ENCODE assay signal across 8 cellular contexts in the genomic region with DNA sequence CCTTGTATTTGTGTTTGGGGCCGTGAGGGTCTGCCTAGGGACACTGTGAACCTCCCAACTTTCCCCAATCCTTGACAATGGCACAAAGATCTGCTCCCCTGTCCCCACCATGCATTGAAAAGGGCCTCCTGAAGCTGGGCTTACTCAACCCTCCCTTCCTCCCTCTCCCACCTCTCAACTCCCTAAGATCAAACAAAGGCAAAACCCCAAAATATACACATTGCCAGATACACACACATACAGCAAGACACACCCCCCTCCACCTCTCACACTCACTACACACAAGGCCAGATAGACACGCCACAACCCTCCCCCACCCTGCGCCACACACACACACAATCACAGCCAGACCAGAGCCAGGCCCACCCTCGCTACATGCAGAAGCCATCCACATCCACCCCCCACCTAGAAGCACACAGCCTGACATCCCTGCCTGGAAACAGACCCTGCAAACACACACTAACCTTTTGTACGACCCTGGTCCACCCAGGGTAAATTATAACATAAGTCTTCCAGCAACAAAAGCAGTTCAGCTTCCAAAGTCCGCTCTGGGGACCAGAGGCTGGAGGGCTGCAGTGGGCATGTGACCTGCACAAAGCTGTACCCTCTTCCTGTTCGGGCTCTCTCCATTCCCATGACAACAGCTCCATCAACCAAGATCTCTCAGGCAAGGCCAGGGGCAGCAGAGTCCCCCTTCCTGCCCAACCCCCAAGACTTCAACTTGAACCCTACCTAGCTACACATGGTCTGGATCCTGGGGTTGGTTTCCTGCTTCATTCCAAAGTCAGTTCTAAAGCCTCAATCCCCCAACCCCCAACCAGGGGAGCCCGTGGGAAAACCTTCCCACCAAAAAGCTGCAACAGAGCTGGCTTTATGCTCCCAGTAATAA. TPM values are rescaled to one million over a fixed set of nuclear protein-coding genes. Genes with fewer than 3 reads are reported as not detected.
DNase-seq lines count a peak whose midpoint lies in the region; ATAC-seq and TF ChIP-seq lines count a peak whose summit lies in the region.

No MANE protein-coding gene starts in this region.

- H3K4me3 ChIP-seq in iPS-11a (ENCODE audit: low read depth, low read length): peak overlapping the region; percentile 85

- H3K4me1 Mint-ChIP-seq in T-helper 1 cell treated with Interleukin-12 subunit alpha and Interleukin-12 subunit beta and Interleukin-4 antibody, amounts not matched to agents 30 μg/mL and 1 μg/mL, for 36 hours (ENCODE audit: low read depth): peaks cover 32% of the 10 kb centered on the region
- H3K4me1 Mint-ChIP-seq in activated B cell treated with CpG ODN at 0.5 μM for 24 hours: peaks cover 43% of the 10 kb centered on the region
- H3K4me1 Mint-ChIP-seq in stimulated activated naive CD8-positive, alpha-beta T cell treated with anti-CD3 and anti-CD28 coated beads, Interleukin-15, amount 100 ng/mL, for 72 hours: peaks cover 43% of the 10 kb centered on the region

- intact Hi-C loops in activated B cell treated with CpG ODN at 0.5 μM for 24 hours (cut with micrococcal nuclease): no loop called here

- H3K36me3 Mint-ChIP-seq in T-helper 1 cell treated with Interleukin-12 subunit alpha and Interleukin-12 subunit beta and Interleukin-4 antibody, amounts not matched to agents 30 μg/mL and 1 μg/mL, for 36 hours (ENCODE audit: low read depth): no peaks in the 10 kb centered on the region
- H3K36me3 Mint-ChIP-seq in activated B cell treated with CpG ODN at 0.5 μM for 24 hours (ENCODE audit: low read depth): no peaks in the 10 kb centered on the region

- CTCF ChIA-PET in activated B cell treated with CpG ODN at 0.5 μM for 24 hours (lab: Charles Lee): interaction anchor here (1.1 to 2.3 kb wide), 2 partner anchors 11 to 69 kb away, joined by 3 to 13 read pairs; no protein-coding TSS in a partner anchor

- H3K4me3 Mint-ChIP-seq in T-helper 1 cell treated with Interleukin-12 subunit alpha and Interleukin-12 subunit beta and Interleukin-4 antibody, amounts not matched to agents 30 μg/mL and 1 μg/mL, for 36 hours: peak overlapping the region; percentile 62
- H3K4me3 Mint-ChIP-seq in activated B cell treated with CpG ODN at 0.5 μM for 24 hours: peak overlapping the region; percentile 83
- H3K4me3 Mint-ChIP-seq in stimulated activated naive CD8-positive, alpha-beta T cell treated with anti-CD3 and anti-CD28 coated beads, Interleukin-15, amount 100 ng/mL, for 72 hours: peak overlapping the region; percentile 45 to 70

- no peak for DNase-seq in T-helper 1 cell
- no peak for DNase-seq in activated B cell treated with CpG ODN at 0.5 μM for 24 hours
- DNase-seq in stimulated activated naive CD8-positive, alpha-beta T cell treated with anti-CD3 and anti-CD28 coated beads, Interleukin-15, amount 100 ng/mL, for 72 hours: no peak
- DNase-seq in HuH-7 (ENCODE audit: low spot score): no peak

- H3K27me3 Mint-ChIP-seq in T-helper 1 cell treated with Interleukin-12 subunit alpha and Interleukin-12 subunit beta and Interleukin-4 antibody, amounts not matched to agents 30 μg/mL and 1 μg/mL, for 36 hours (ENCODE audit: low read depth): peaks cover 33% of the 10 kb centered on the region
- H3K27me3 Mint-ChIP-seq in activated B cell treated with CpG ODN at 0.5 μM for 24 hours: peaks cover 34% of the 10 kb centered on the region
- H3K27me3 Mint-ChIP-seq in stimulated activated naive CD8-positive, alpha-beta T cell treated with anti-CD3 and anti-CD28 coated beads, Interleukin-15, amount 100 ng/mL, for 72 hours: peaks cover 92% of the 10 kb centered on the region

- POLR2A ChIA-PET in activated B cell treated with CpG ODN at 0.5 μM for 24 hours (lab: Charles Lee): interaction anchor here (0.7 to 1.3 kb wide), 4 partner anchors 11 to 45 kb away, joined by 3 to 4 read pairs (median 4); a partner anchor contains a TSS

- TF ChIP-seq CTCF in activated B cell treated with CpG ODN at 0.5 μM for 24 hours (IDR thresholded peaks at IDR 0.05): no peak

- no peak for ATAC-seq in activated B cell treated with CpG ODN at 0.5 μM for 24 hours (ENCODE audit: low read depth)
- no peak for ATAC-seq in stimulated activated naive CD8-positive, alpha-beta T cell treated with anti-CD3 and anti-CD28 coated beads, Interleukin-15, amount 100 ng/mL, for 72 hours
- no peak for ATAC-seq in GM21360 (IDR thresholded peaks at IDR 0.05; ENCODE audit: unreplicated experiment)
- ATAC-seq in HG02763 (IDR thresholded peaks at IDR 0.05; ENCODE audit: unreplicated experiment): no peak

- H3K9me3 Mint-ChIP-seq in T-helper 1 cell treated with Interleukin-12 subunit alpha and Interleukin-12 subunit beta and Interleukin-4 antibody, amounts not matched to agents 30 μg/mL and 1 μg/mL, for 36 hours: no peaks in the 10 kb centered on the region
- no peaks in the 10 kb centered on the region for H3K9me3 Mint-ChIP-seq in activated B cell treated with CpG ODN at 0.5 μM for 24 hours
- no peaks in the 10 kb centered on the region for H3K9me3 Mint-ChIP-seq in stimulated activated naive CD8-positive, alpha-beta T cell treated with anti-CD3 and anti-CD28 coated beads, Interleukin-15, amount 100 ng/mL, for 72 hours

- H3K27ac Mint-ChIP-seq in T-helper 1 cell treated with Interleukin-12 subunit alpha and Interleukin-12 subunit beta and Interleukin-4 antibody, amounts not matched to agents 30 μg/mL and 1 μg/mL, for 36 hours: no peak overlapping the region
- H3K27ac Mint-ChIP-seq in activated B cell treated with CpG ODN at 0.5 μM for 24 hours: peak overlapping the region; percentile 5
- H3K27ac Mint-ChIP-seq in stimulated activated naive CD8-positive, alpha-beta T cell treated with anti-CD3 and anti-CD28 coated beads, Interleukin-15, amount 100 ng/mL, for 72 hours: no peak overlapping the region

RNA-seq across cellular contexts. Expression of a gene that starts 1.9 kb away (rescaled TPM):
- not detected in 2 replicates for total RNA-seq in activated B cell treated with CpG ODN at 0.5 μM for 24 hours

RNA-seq across cellular contexts. Expression of a gene that starts 6.3 kb away (rescaled TPM):
- total RNA-seq in activated B cell treated with CpG ODN at 0.5 μM for 24 hours: 234 and 250 TPM in 2 replicates

RNA-seq across cellular contexts. Expression of a gene that starts 16.1 kb away (rescaled TPM):
- 11.2 and 12.1 TPM in 2 replicates for total RNA-seq in activated B cell treated with CpG ODN at 0.5 μM for 24 hours

RNA-seq across cellular contexts. Expression of a gene that starts 41.2 kb away (rescaled TPM):
- 166 and 192 TPM in 2 replicates for total RNA-seq in activated B cell treated with CpG ODN at 0.5 μM for 24 hours

RNA-seq across cellular contexts. Expression of a gene that starts 53.1 kb away (rescaled TPM):
- total RNA-seq in activated B cell treated with CpG ODN at 0.5 μM for 24 hours: 32.1 and 33.0 TPM in 2 replicates
